1 cellular context compared by ENCODE assay signal in genomic region chr14:35826218-35826951, GRCh38.
TF ChIP-seq lines count a peak whose summit lies in the region.

TSS of gene BRMS1L (plus strand) at chr14:35826338. CDS start at chr14:35826517, 179 bp downstream.

TF ChIP-seq in K562, 482 proteins besides CTCF, POLR2A, EP300 and RAD21 (continued from another document and continues in another):
- TF ChIP-seq GMEB1 (CRISPR knock-in tag; IDR thresholded peaks at IDR 0.05) = no peak
- no peak for TF ChIP-seq RBM39 (optimal IDR thresholded peaks at IDR 0.05; ENCODE audit: low read depth, low read length)
- TF ChIP-seq MCM2 (IDR thresholded peaks at IDR 0.05; ENCODE audit: low read depth) = no peak
- no peak for TF ChIP-seq MXD1 (CRISPR knock-in tag; IDR thresholded peaks at IDR 0.05; ENCODE audit: borderline replicate concordance, poor library complexity, severe bottlenecking)
- TF ChIP-seq PURB (CRISPR knock-in tag; IDR thresholded peaks at IDR 0.05; ENCODE audit: low read depth) = no peak
- no peak for TF ChIP-seq ZBTB34 (CRISPR knock-in tag; IDR thresholded peaks at IDR 0.05)
- TF ChIP-seq SAFB2 (IDR thresholded peaks at IDR 0.05; ENCODE audit: borderline replicate concordance, low read depth, low read length, severe bottlenecking) = no peak
- peak in 1 of 2 experiments; percentile 67; a peak in 2 of 4 replicates for TF ChIP-seq HDAC1 (IDR thresholded peaks at IDR 0.05)
- no peak for TF ChIP-seq MYNN (IDR thresholded peaks at IDR 0.05)
- no peak for TF ChIP-seq MYNN (CRISPR knock-in tag; IDR thresholded peaks at IDR 0.05)
- peak; percentile 61; the same call in 1 of the 2 replicates for TF ChIP-seq CREB3L1 (IDR thresholded peaks at IDR 0.05; ENCODE audit: borderline replicate concordance, low read depth)
- no peak for TF ChIP-seq ZNF639 (CRISPR knock-in tag; conservative IDR thresholded peaks at IDR 0.05 in 1 of 2, IDR thresholded peaks at IDR 0.05 in 1 of 2)
- no peak for TF ChIP-seq CEBPG (CRISPR knock-in tag; IDR thresholded peaks at IDR 0.05)
- TF ChIP-seq CEBPG (tag; conservative IDR thresholded peaks at IDR 0.05 in 1 of 2, IDR thresholded peaks at IDR 0.05 in 1 of 2) = no peak
- TF ChIP-seq TSC22D4 (tag; IDR thresholded peaks at IDR 0.05) = no peak
- no peak for TF ChIP-seq SLC30A9 (CRISPR knock-in tag; IDR thresholded peaks at IDR 0.05)
- TF ChIP-seq HNRNPLL (IDR thresholded peaks at IDR 0.05; ENCODE audit: low read depth, low read length, poor library complexity, severe bottlenecking) = peak; percentile 17
- no peak for TF ChIP-seq ZNF277 (CRISPR knock-in tag; IDR thresholded peaks at IDR 0.05; ENCODE audit: borderline replicate concordance)
- TF ChIP-seq CREB5 (CRISPR knock-in tag; IDR thresholded peaks at IDR 0.05) = no peak
- peak; percentile 39 for TF ChIP-seq CCNT2 (IDR thresholded peaks at IDR 0.05; ENCODE audit: borderline replicate concordance, extremely low read depth, insufficient read length, low read depth, low read length)
- TF ChIP-seq PHF8 (IDR thresholded peaks at IDR 0.05; ENCODE audit: borderline replicate concordance, low read length) = peak; percentile 99
- no peak for TF ChIP-seq ASH1L (IDR thresholded peaks at IDR 0.05; ENCODE audit: borderline replicate concordance, low read depth, partially characterized antibody)
- TF ChIP-seq MAZ (CRISPR knock-in tag; conservative IDR thresholded peaks at IDR 0.05 in 1 of 2, IDR thresholded peaks at IDR 0.05 in 1 of 2) = peak; percentile 62 to 76; a peak in 2 of 4 replicates
- TF ChIP-seq MCM7 (IDR thresholded peaks at IDR 0.05) = no peak
- peak; percentile 21 for TF ChIP-seq TBP (optimal IDR thresholded peaks at IDR 0.05; ENCODE audit: low read depth, low read length)
- TF ChIP-seq VEZF1 (CRISPR knock-in tag; IDR thresholded peaks at IDR 0.05) = peak; percentile 86
- no peak for TF ChIP-seq TRIM24 (IDR thresholded peaks at IDR 0.05)
- no peak for TF ChIP-seq MCM3 (IDR thresholded peaks at IDR 0.05)
- TF ChIP-seq NRF1 (conservative IDR thresholded peaks at IDR 0.05 in 1 of 2, IDR thresholded peaks at IDR 0.05 in 1 of 2) = peak; percentile 75 to 78
- TF ChIP-seq CREB1 (IDR thresholded peaks at IDR 0.05) = peak; percentile 92
- TF ChIP-seq CREB1 (CRISPR knock-in tag; IDR thresholded peaks at IDR 0.05) = peak; percentile 90
- TF ChIP-seq PKNOX1 (IDR thresholded peaks at IDR 0.05) = peak; percentile 15; the same call in 1 of the 2 replicates
- no peak for TF ChIP-seq TCFL5 (CRISPR knock-in tag; conservative IDR thresholded peaks at IDR 0.05)
- peak; percentile 95 for TF ChIP-seq SUPT5H (IDR thresholded peaks at IDR 0.05)
- TF ChIP-seq PHTF2 (CRISPR knock-in tag; IDR thresholded peaks at IDR 0.05) = no peak
- TF ChIP-seq MCM5 (IDR thresholded peaks at IDR 0.05; ENCODE audit: low read depth) = no peak
- TF ChIP-seq IRF9 (tag; IDR thresholded peaks at IDR 0.05) = no peak
- TF ChIP-seq SMARCA4 (IDR thresholded peaks at IDR 0.05) = no peak
- TF ChIP-seq POLR2H (tag; IDR thresholded peaks at IDR 0.05; ENCODE audit: low read depth) = peak; percentile 85
- TF ChIP-seq ZNF239 (CRISPR knock-in tag; IDR thresholded peaks at IDR 0.05) = no peak
- TF ChIP-seq ZNF695 (CRISPR knock-in tag; IDR thresholded peaks at IDR 0.05) = no peak
- TF ChIP-seq ZNF146 (CRISPR knock-in tag; IDR thresholded peaks at IDR 0.05; ENCODE audit: unreplicated experiment) = no peak
- TF ChIP-seq BHLHE40 (IDR thresholded peaks at IDR 0.05; ENCODE audit: low read length) = no peak
- TF ChIP-seq CXXC5 (CRISPR knock-in tag; IDR thresholded peaks at IDR 0.05) = peak; percentile 73
- no peak for TF ChIP-seq ATF1 (CRISPR knock-in tag; IDR thresholded peaks at IDR 0.05)
- peak; percentile 94 for TF ChIP-seq ATF1 (tag; IDR thresholded peaks at IDR 0.05)
- TF ChIP-seq FOXA3 (CRISPR knock-in tag; conservative IDR thresholded peaks at IDR 0.05 in 1 of 2, IDR thresholded peaks at IDR 0.05 in 1 of 2) = no peak
- no peak for TF ChIP-seq BMI1 (IDR thresholded peaks at IDR 0.05; ENCODE audit: low read length)
- TF ChIP-seq TRIM25 (IDR thresholded peaks at IDR 0.05; ENCODE audit: borderline replicate concordance) = no peak
- TF ChIP-seq RBFOX2 (IDR thresholded peaks at IDR 0.05; ENCODE audit: low read depth, low read length) = peak; percentile 88
- no peak for TF ChIP-seq DMBX1 (CRISPR knock-in tag; IDR thresholded peaks at IDR 0.05; ENCODE audit: borderline replicate concordance)
- TF ChIP-seq CHD1 (IDR thresholded peaks at IDR 0.05; ENCODE audit: low read length) = peak; percentile 96
- TF ChIP-seq FOXO4 (CRISPR knock-in tag; IDR thresholded peaks at IDR 0.05) = no peak
- peak; percentile 31; the same call in 1 of the 2 replicates for TF ChIP-seq GABPB1 (CRISPR knock-in tag; IDR thresholded peaks at IDR 0.05)
- no peak for TF ChIP-seq DLX4 (CRISPR knock-in tag; IDR thresholded peaks at IDR 0.05)
